Comparison of ENCODE assay signal across 10 cellular contexts in the genomic region with DNA sequence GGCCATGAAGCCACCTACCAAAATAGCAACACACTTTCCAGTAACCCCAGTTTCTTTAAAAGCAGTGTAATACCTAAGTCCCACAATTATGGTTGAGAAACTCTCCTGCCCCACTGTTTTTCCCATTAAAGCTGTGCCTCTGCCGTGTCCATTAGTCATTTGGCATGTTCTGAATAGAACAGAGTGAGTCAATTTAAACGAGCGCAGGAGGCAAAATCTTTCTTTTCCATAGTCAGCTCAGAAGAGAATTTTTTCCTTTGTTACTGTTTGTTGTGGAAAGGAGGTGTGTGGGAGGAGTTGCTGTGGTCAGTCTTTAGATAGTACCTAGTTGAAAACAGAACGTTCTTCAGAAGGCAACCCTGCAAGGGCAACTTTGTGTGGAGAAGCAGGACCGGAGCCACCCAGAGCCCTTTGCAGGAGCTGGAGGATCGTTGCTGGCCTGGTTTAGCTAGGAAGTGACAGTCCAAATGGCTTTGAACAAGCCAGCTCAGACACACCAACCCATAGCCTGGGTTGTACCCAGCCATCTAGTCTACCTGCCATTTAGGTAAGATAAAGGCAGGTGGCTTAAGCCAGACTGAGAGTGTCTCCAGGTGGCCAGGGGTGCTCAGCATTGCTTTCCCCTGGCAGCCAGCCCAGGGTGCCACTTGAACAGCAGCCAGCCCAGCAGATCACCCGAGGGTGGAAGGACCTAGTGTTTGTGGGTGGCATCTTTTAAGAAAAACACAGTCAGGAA. TPM values are rescaled to one million over a fixed set of nuclear protein-coding genes. Genes with fewer than 3 reads are reported as not detected.
A peak's percentile ranks its signal among the peaks of the same experiment; 100 is the strongest.
DNase-seq lines count a peak whose midpoint lies in the region; ATAC-seq and TF ChIP-seq lines count a peak whose summit lies in the region.
"Had no signal": no experiment of that assay in that cellular context is flagged by ENCODE, and none has a peak within 500 bp of the region (broad histone marks: within the 10 kb centered on the region; RNA-seq: fewer than 3 reads in every experiment).

No MANE protein-coding gene starts in this region.

- POLR2A ChIA-PET in activated naive CD8-positive, alpha-beta T cell treated with anti-CD3 and anti-CD28 coated beads, Interleukin-2, amount 10 ng/mL, durations not matched to agents 7 days and 5 days (lab: Charles Lee): no interaction called here

- TF ChIP-seq POLR2A in uterus (IDR thresholded peaks at IDR 0.05): no peak

- H3K4me1 ChIP-seq in uterus: peaks cover 9 to 29% of the 10 kb centered on the region in 2 donors

- no peaks in the 10 kb centered on the region for H3K27me3 ChIP-seq in uterus
- H3K27me3 ChIP-seq: BLaER1 had no signal

- no peak overlapping the region for H3K27ac Mint-ChIP-seq in activated naive CD8-positive, alpha-beta T cell treated with anti-CD3 and anti-CD28 coated beads, Interleukin-2, amount 10 ng/mL, durations not matched to agents 7 days and 5 days
- H3K27ac Mint-ChIP-seq in activated naive CD8-positive, alpha-beta T cell treated with anti-CD3 and anti-CD28 coated beads for 36 hours: no peak overlapping the region

- no peaks in the 10 kb centered on the region for H3K9me3 Mint-ChIP-seq in activated naive CD8-positive, alpha-beta T cell treated with anti-CD3 and anti-CD28 coated beads, Interleukin-2, amount 10 ng/mL, durations not matched to agents 7 days and 5 days
- H3K9me3 Mint-ChIP-seq in activated naive CD8-positive, alpha-beta T cell treated with anti-CD3 and anti-CD28 coated beads for 36 hours: no peaks in the 10 kb centered on the region

- H3K36me3 ChIP-seq in uterus: no peaks in the 10 kb centered on the region
- H3K36me3 ChIP-seq: BLaER1 had no signal

- no peak overlapping the region for H3K4me3 Mint-ChIP-seq in activated naive CD8-positive, alpha-beta T cell treated with anti-CD3 and anti-CD28 coated beads, Interleukin-2, amount 10 ng/mL, durations not matched to agents 7 days and 5 days
- no peak overlapping the region for H3K4me3 Mint-ChIP-seq in activated naive CD8-positive, alpha-beta T cell treated with anti-CD3 and anti-CD28 coated beads for 36 hours

- peak; percentile 15 for DNase-seq in activated naive CD8-positive, alpha-beta T cell treated with anti-CD3 and anti-CD28 coated beads, Interleukin-2, amount 10 ng/mL, durations not matched to agents 7 days and 5 days
- DNase-seq in activated naive CD8-positive, alpha-beta T cell treated with anti-CD3 and anti-CD28 coated beads for 36 hours: no peak
- DNase-seq in SHP77 (lab: John Stamatoyannopoulos, UW) (peak; percentile 40 to 74), inferior parietal cortex (ENCODE audit: extremely low spot score) (peak; percentile 34), uterus (peak in 1 of 2 donors; percentile 62)
- DNase-seq: foreskin melanocyte had no signal

- no peak for TF ChIP-seq CTCF in uterus (IDR thresholded peaks at IDR 0.05)

- H3K4me1 Mint-ChIP-seq in activated naive CD8-positive, alpha-beta T cell treated with anti-CD3 and anti-CD28 coated beads, Interleukin-2, amount 10 ng/mL, durations not matched to agents 7 days and 5 days: peaks cover 4% of the 10 kb centered on the region
- H3K4me1 Mint-ChIP-seq in activated naive CD8-positive, alpha-beta T cell treated with anti-CD3 and anti-CD28 coated beads for 36 hours: no peaks in the 10 kb centered on the region

- H3K4me3 ChIP-seq in uterus: no peak overlapping the region
- H3K4me3 ChIP-seq: BLaER1 had no signal

- H3K27me3 Mint-ChIP-seq in activated naive CD8-positive, alpha-beta T cell treated with anti-CD3 and anti-CD28 coated beads, Interleukin-2, amount 10 ng/mL, durations not matched to agents 7 days and 5 days: peaks cover 9% of the 10 kb centered on the region
- no peaks in the 10 kb centered on the region for H3K27me3 Mint-ChIP-seq in activated naive CD8-positive, alpha-beta T cell treated with anti-CD3 and anti-CD28 coated beads for 36 hours

- intact Hi-C loops in uterus (cut with DNase I; ENCODE audit: low total_unique reads): no loop called here

- H3K27ac ChIP-seq in uterus: peak overlapping the region; percentile 85 to 92
- H3K27ac ChIP-seq: BLaER1 had no signal

- no peak for ATAC-seq in activated naive CD8-positive, alpha-beta T cell treated with anti-CD3 and anti-CD28 coated beads, Interleukin-2, amount 10 ng/mL, durations not matched to agents 7 days and 5 days (ENCODE audit: low read depth)
- ATAC-seq in GM21576 (IDR thresholded peaks at IDR 0.05; ENCODE audit: unreplicated experiment) (no peak), HG03469 (IDR thresholded peaks at IDR 0.05; ENCODE audit: unreplicated experiment) (no peak), HG03108 (IDR thresholded peaks at IDR 0.05; ENCODE audit: unreplicated experiment) (no peak)

- no peaks in the 10 kb centered on the region for H3K9me3 ChIP-seq in uterus
- H3K9me3 ChIP-seq: BLaER1 had no signal

- no peaks in the 10 kb centered on the region for H3K36me3 Mint-ChIP-seq in activated naive CD8-positive, alpha-beta T cell treated with anti-CD3 and anti-CD28 coated beads, Interleukin-2, amount 10 ng/mL, durations not matched to agents 7 days and 5 days
- no peaks in the 10 kb centered on the region for H3K36me3 Mint-ChIP-seq in activated naive CD8-positive, alpha-beta T cell treated with anti-CD3 and anti-CD28 coated beads for 36 hours

RNA-seq across cellular contexts. Expression of a gene that starts 30.4 kb away (rescaled TPM):
- total RNA-seq in activated naive CD8-positive, alpha-beta T cell treated with anti-CD3 and anti-CD28 coated beads, Interleukin-2, amount 10 ng/mL, durations not matched to agents 7 days and 5 days: 10 to 100 TPM in 1 of 2 experiments, 1 to 10 TPM in 1; 8.9 to 10.1 TPM
- 1 to 10 TPM; 1.4 to 1.8 TPM for total RNA-seq in activated naive CD8-positive, alpha-beta T cell treated with anti-CD3 and anti-CD28 coated beads for 36 hours
- 10 to 100 TPM in 3 of 4 donors, under 1 TPM in 1; 0.88 to 91.2 (median 15.3) TPM for total RNA-seq in uterus
